In genomic region chr6:27684264-27685211, GRCh38 we compare ENCODE assay signal across 1 cellular context.
TF ChIP-seq lines count a peak whose summit lies in the region.

No MANE protein-coding gene starts in this region.

TF ChIP-seq in K562, 482 proteins besides CTCF, POLR2A, EP300 and RAD21 (continued from another document and continues in another):
- TF ChIP-seq POLR2B (IDR thresholded peaks at IDR 0.05; ENCODE audit: low read depth, partially characterized antibody) (no peak), TCF7L2 (IDR thresholded peaks at IDR 0.05; ENCODE audit: low read depth, low read length) (no peak), JUND (IDR thresholded peaks at IDR 0.05; ENCODE audit: borderline replicate concordance, low read depth, low read length) (peak; percentile 48; the same call in 1 of the 2 replicates), JUND (tag; IDR thresholded peaks at IDR 0.05; ENCODE audit: borderline replicate concordance, low read depth, low read length) (peak; percentile 6; the same call in 1 of the 3 replicates), DMBX1 (CRISPR knock-in tag; IDR thresholded peaks at IDR 0.05; ENCODE audit: borderline replicate concordance) (peak; percentile 63), HOXB6 (CRISPR knock-in tag; IDR thresholded peaks at IDR 0.05; ENCODE audit: borderline replicate concordance) (peak; percentile 56; the same call in 1 of the 2 replicates), CAMTA2 (CRISPR knock-in tag; conservative IDR thresholded peaks at IDR 0.05) (0 out of 2 replicates have a peak, but pooled peaks have one; percentile 64), ARNT (IDR thresholded peaks at IDR 0.05) (peak; percentile 76 to 84; a peak in 3 of 4 replicates), POU5F1 (IDR thresholded peaks at IDR 0.05; ENCODE audit: borderline replicate concordance, low read depth, low read length, partially characterized antibody) (no peak), CHD4 (IDR thresholded peaks at IDR 0.05; ENCODE audit: insufficient read depth, insufficient replicate concordance, low read depth, low read length, poor library complexity, severe bottlenecking) (no peak), TRIM28 (IDR thresholded peaks at IDR 0.05) (0 out of 2 replicates have a peak, but pooled peaks have one; percentile 44), MAZ (CRISPR knock-in tag; conservative IDR thresholded peaks at IDR 0.05 in 1 of 2, IDR thresholded peaks at IDR 0.05 in 1 of 2) (peak in 1 of 2 experiments; percentile 42; a peak in 1 of 4 replicates), ATF6 (CRISPR knock-in tag; IDR thresholded peaks at IDR 0.05) (no peak; the same call in 1 of the 2 replicates), ETV1 (tag; conservative IDR thresholded peaks at IDR 0.05; ENCODE audit: low read depth) (peak; percentile 39; the same call in 1 of the 2 replicates), PML (IDR thresholded peaks at IDR 0.05; ENCODE audit: low read length) (peak; percentile 41; the same call in 1 of the 2 replicates), U2AF2 (optimal IDR thresholded peaks at IDR 0.05; ENCODE audit: low read depth, low read length) (no peak), CHD2 (IDR thresholded peaks at IDR 0.05; ENCODE audit: low read depth, low read length) (peak; percentile 53; the same call in 1 of the 2 replicates), FOXM1 (IDR thresholded peaks at IDR 0.05; ENCODE audit: low read depth) (peak; percentile 32; the same call in 1 of the 2 replicates), FOXM1 (CRISPR knock-in tag; IDR thresholded peaks at IDR 0.05; ENCODE audit: low read depth) (no peak), CEBPB (tag; IDR thresholded peaks at IDR 0.05) (peak; percentile 72), ZBED1 (IDR thresholded peaks at IDR 0.05) (no peak), ZNF274 (IDR thresholded peaks at IDR 0.05; ENCODE audit: borderline replicate concordance, low read depth, low read length) (no peak), ARID1B (IDR thresholded peaks at IDR 0.05) (0 out of 2 replicates have a peak, but pooled peaks have one; percentile 18), THRB (CRISPR knock-in tag; conservative IDR thresholded peaks at IDR 0.05) (peak; percentile 95), ZNF24 (IDR thresholded peaks at IDR 0.05) (peak; percentile 49), ZNF12 (CRISPR knock-in tag; IDR thresholded peaks at IDR 0.05) (no peak), GATAD2B (IDR thresholded peaks at IDR 0.05; ENCODE audit: borderline replicate concordance) (0 out of 2 replicates have a peak, but pooled peaks have one; percentile 11), DACH1 (IDR thresholded peaks at IDR 0.05; ENCODE audit: partially characterized antibody) (peak; percentile 52), TFAP4 (CRISPR knock-in tag; IDR thresholded peaks at IDR 0.05; ENCODE audit: borderline replicate concordance) (peak; percentile 31; the same call in 1 of the 2 replicates), ZNF311 (CRISPR knock-in tag; IDR thresholded peaks at IDR 0.05) (no peak), ADNP (tag; IDR thresholded peaks at IDR 0.05) (peak; percentile 97), GTF3C2 (IDR thresholded peaks at IDR 0.05; ENCODE audit: borderline replicate concordance, extremely low read depth, insufficient read length) (peak; percentile 86), ZBTB2 (IDR thresholded peaks at IDR 0.05) (peak; percentile 77), CBX3 (IDR thresholded peaks at IDR 0.05; ENCODE audit: borderline replicate concordance in 1 of 2, low read length in 2 of 2) (peak in 1 of 2 experiments; percentile 42; a peak in 2 of 3 replicates), SOX6 (IDR thresholded peaks at IDR 0.05) (peak; percentile 93), SRF (CRISPR knock-in tag; IDR thresholded peaks at IDR 0.05) (peak in 1 of 2 experiments; percentile 63; a peak in 2 of 4 replicates), ZNF407 (IDR thresholded peaks at IDR 0.05; ENCODE audit: low read depth) (peak; percentile 59; the same call in 1 of the 2 replicates), CREM (IDR thresholded peaks at IDR 0.05; ENCODE audit: low read depth) (peak; percentile 32; the same call in 1 of the 2 replicates), IRF2 (CRISPR knock-in tag; IDR thresholded peaks at IDR 0.05) (no peak)
- TF ChIP-seq, protein P1, sequence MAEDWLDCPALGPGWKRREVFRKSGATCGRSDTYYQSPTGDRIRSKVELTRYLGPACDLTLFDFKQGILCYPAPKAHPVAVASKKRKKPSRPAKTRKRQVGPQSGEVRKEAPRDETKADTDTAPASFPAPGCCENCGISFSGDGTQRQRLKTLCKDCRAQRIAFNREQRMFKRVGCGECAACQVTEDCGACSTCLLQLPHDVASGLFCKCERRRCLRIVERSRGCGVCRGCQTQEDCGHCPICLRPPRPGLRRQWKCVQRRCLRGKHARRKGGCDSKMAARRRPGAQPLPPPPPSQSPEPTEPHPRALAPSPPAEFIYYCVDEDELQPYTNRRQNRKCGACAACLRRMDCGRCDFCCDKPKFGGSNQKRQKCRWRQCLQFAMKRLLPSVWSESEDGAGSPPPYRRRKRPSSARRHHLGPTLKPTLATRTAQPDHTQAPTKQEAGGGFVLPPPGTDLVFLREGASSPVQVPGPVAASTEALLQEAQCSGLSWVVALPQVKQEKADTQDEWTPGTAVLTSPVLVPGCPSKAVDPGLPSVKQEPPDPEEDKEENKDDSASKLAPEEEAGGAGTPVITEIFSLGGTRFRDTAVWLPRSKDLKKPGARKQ (CRISPR knock-in tag; IDR thresholded peaks at IDR 0.05): peak; percentile 65; the same call in 1 of the 2 replicates
